In genomic region chr7:35519971-35520809, GRCh38 we compare ENCODE assay signal across 8 cellular contexts.
DNase-seq lines count a peak whose midpoint lies in the region; ATAC-seq and TF ChIP-seq lines count a peak whose summit lies in the region.

No MANE protein-coding gene starts in this region.

- POLR2A ChIA-PET in naive thymus-derived CD8-positive, alpha-beta T cell (lab: Charles Lee) = no interaction called here

- H3K27ac ChIP-seq in HL-60 (replicated peaks) = no peak overlapping the region
- H3K27ac ChIP-seq in upper lobe of right lung = no peak overlapping the region

- H3K4me1 ChIP-seq in upper lobe of right lung = no peaks in the 10 kb centered on the region

- TF ChIP-seq CTCF in GM20000 (IDR thresholded peaks at IDR 0.05; ENCODE audit: extremely low read depth, missing control alignments) = peak; percentile 79
- TF ChIP-seq CTCF in HL-60 (IDR thresholded peaks at IDR 0.05; ENCODE audit: insufficient read depth, low read length) = peak; percentile 83
- peak; percentile 81 for TF ChIP-seq CTCF in upper lobe of right lung (IDR thresholded peaks at IDR 0.05)

- H3K27me3 ChIP-seq in HL-60 (ENCODE audit: insufficient read depth, poor library complexity, severe bottlenecking) = no peaks in the 10 kb centered on the region
- H3K27me3 ChIP-seq in upper lobe of right lung = peaks cover 6% of the 10 kb centered on the region

- H3K4me3 Mint-ChIP-seq in activated CD8-positive, alpha-beta memory T cell treated with anti-CD3 and anti-CD28 coated beads, Interleukin-2, amount 10 ng/mL, durations not matched to agents 7 days and 5 days = no peak overlapping the region
- peak overlapping the region in 1 of 10 donors; percentile 36 for H3K4me3 Mint-ChIP-seq in naive thymus-derived CD8-positive, alpha-beta T cell

- no peaks in the 10 kb centered on the region for H3K36me3 Mint-ChIP-seq in activated CD8-positive, alpha-beta memory T cell treated with anti-CD3 and anti-CD28 coated beads, Interleukin-2, amount 10 ng/mL, durations not matched to agents 7 days and 5 days
- no peaks in the 10 kb centered on the region for H3K36me3 Mint-ChIP-seq in naive thymus-derived CD8-positive, alpha-beta T cell

- peak; percentile 76 for ATAC-seq in activated CD8-positive, alpha-beta memory T cell treated with anti-CD3 and anti-CD28 coated beads, Interleukin-2, amount 10 ng/mL, durations not matched to agents 7 days and 5 days
- peak; percentile 47 to 61 for ATAC-seq in naive thymus-derived CD8-positive, alpha-beta T cell
- peak; percentile 97 for ATAC-seq in upper lobe of right lung

- peaks cover 5% of the 10 kb centered on the region for H3K4me1 Mint-ChIP-seq in activated CD8-positive, alpha-beta memory T cell treated with anti-CD3 and anti-CD28 coated beads, Interleukin-2, amount 10 ng/mL, durations not matched to agents 7 days and 5 days
- peaks cover 0 to 5% (median 4%) of the 10 kb centered on the region in 4 donors for H3K4me1 Mint-ChIP-seq in naive thymus-derived CD8-positive, alpha-beta T cell

- H3K27ac Mint-ChIP-seq in activated CD8-positive, alpha-beta memory T cell treated with anti-CD3 and anti-CD28 coated beads, Interleukin-2, amount 10 ng/mL, durations not matched to agents 7 days and 5 days = no peak overlapping the region
- peak overlapping the region in 1 of 10 donors; percentile 26 for H3K27ac Mint-ChIP-seq in naive thymus-derived CD8-positive, alpha-beta T cell

- CTCF ChIA-PET in activated CD8-positive, alpha-beta memory T cell treated with anti-CD3 and anti-CD28 coated beads, Interleukin-2, amount 10 ng/mL, durations not matched to agents 7 days and 5 days (lab: Charles Lee) = interaction anchor here (0.7 to 2.9 kb wide), 22 partner anchors 9 to 696 kb away, joined by 3 to 32 read pairs (median 4); no protein-coding TSS in a partner anchor

- peaks cover 33% of the 10 kb centered on the region for H3K27me3 Mint-ChIP-seq in activated CD8-positive, alpha-beta memory T cell treated with anti-CD3 and anti-CD28 coated beads, Interleukin-2, amount 10 ng/mL, durations not matched to agents 7 days and 5 days
- peaks cover 9 to 14% (median 11%) of the 10 kb centered on the region in 5 donors for H3K27me3 Mint-ChIP-seq in naive thymus-derived CD8-positive, alpha-beta T cell

- intact Hi-C loops in upper lobe of right lung (cut with DNase I) = no loop called here

- H3K9me3 ChIP-seq in upper lobe of right lung = no peaks in the 10 kb centered on the region

- DNase-seq in DMS114 treated with DMSO at 0.1 percent for 48 hours (lab: John Stamatoyannopoulos, UW; ENCODE audit: unreplicated experiment) (peak; percentile 67), GM20000 (ENCODE audit: low spot score) (peak; percentile 72), HL-60 (ENCODE audit: low read depth in 1 of 2, low spot score in 1 of 2) (peak in 1 of 2 experiments; percentile 53), NCI-H82 (lab: John Stamatoyannopoulos, UW) (peak; percentile 86), erythroblast (lab: John Stamatoyannopoulos, UW) (peak; percentile 62 to 81), upper lobe of right lung (peak; percentile 73)
- DNase-seq in activated CD8-positive, alpha-beta memory T cell treated with anti-CD3 and anti-CD28 coated beads, Interleukin-2, amount 10 ng/mL, durations not matched to agents 7 days and 5 days = peak; percentile 72
- DNase-seq in naive thymus-derived CD8-positive, alpha-beta T cell = peak in 8 of 10 donors; percentile 11 to 49 (median 42)

- H3K4me3 ChIP-seq in HL-60 (replicated peaks; ENCODE audit: insufficient read depth, low read length) = no peak overlapping the region
- no peak overlapping the region for H3K4me3 ChIP-seq in upper lobe of right lung

- TF ChIP-seq POLR2A in erythroblast (IDR thresholded peaks at IDR 0.05; ENCODE audit: low read length) = no peak

- no peaks in the 10 kb centered on the region for H3K9me3 Mint-ChIP-seq in activated CD8-positive, alpha-beta memory T cell treated with anti-CD3 and anti-CD28 coated beads, Interleukin-2, amount 10 ng/mL, durations not matched to agents 7 days and 5 days (ENCODE audit: low read depth)
- H3K9me3 Mint-ChIP-seq in naive thymus-derived CD8-positive, alpha-beta T cell = no peaks in the 10 kb centered on the region

- H3K36me3 ChIP-seq in upper lobe of right lung = no peaks in the 10 kb centered on the region
